ENCODE assay signal across 1 cellular context in the genomic region with DNA sequence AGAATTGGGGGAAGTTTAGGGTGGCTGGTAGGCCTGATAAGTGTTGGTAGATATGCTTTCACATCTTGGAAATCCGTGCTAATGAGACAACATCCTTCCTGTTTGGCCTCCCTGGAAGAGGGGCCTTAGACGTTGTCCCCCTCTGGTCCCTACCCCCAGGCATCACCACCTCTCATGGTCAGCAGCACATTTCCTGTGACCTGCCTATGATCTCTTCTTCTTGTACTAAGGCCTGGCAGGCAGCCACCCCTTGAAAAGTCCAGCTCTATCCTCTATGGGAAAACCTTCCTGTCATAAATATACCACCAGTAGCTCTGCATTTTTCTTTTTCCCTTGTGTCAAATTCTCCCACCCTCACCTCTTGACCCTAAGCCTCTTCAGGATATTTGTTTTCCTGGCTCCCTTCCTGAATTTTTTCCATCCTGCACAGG.
TF ChIP-seq lines count a peak whose summit lies in the region.

No MANE protein-coding gene starts in this region.

TF ChIP-seq in K562, 482 proteins besides CTCF, POLR2A, EP300 and RAD21 (continued from another document):
- TF ChIP-seq MAFF (IDR thresholded peaks at IDR 0.05; ENCODE audit: low read length) (no peak), CBFA2T3 (IDR thresholded peaks at IDR 0.05) (0 out of 2 replicates have a peak, but pooled peaks have one; percentile 16)
